36 cellular contexts compared by ENCODE assay signal in genomic region chr6:137058037-137058436, GRCh38. TPM values are rescaled to one million over a fixed set of nuclear protein-coding genes. Genes with fewer than 3 reads are reported as not detected.
"Had no signal": no experiment of that assay in that cellular context is flagged by ENCODE, and none has a peak within 500 bp of the region (broad histone marks: within the 10 kb centered on the region; RNA-seq: fewer than 3 reads in every experiment).

No MANE protein-coding gene starts in this region.

- DNase-seq: Karpas-422, Kasumi-1, MG63, MM.1S, MV-4-11, NCI-H1048, NCI-H1092, NCI-H1092 treated with DMSO at 0.1 percent for 48 hours, NCI-H1105, NCI-H1105 treated with DMSO at 0.1 percent for 48 hours, NCI-H1417, NCI-H1417 treated with DMSO at 0.1 percent for 48 hours, NCI-H1436, NCI-H1436 treated with DMSO at 0.1 percent for 48 hours, NCI-H146, NCI-H1694, NCI-H1694 treated with DMSO at 0.1 percent for 48 hours, NCI-H187, NCI-H187 treated with DMSO at 0.1 percent for 48 hours, NCI-H1930, NCI-H2029, NCI-H2029 treated with DMSO at 0.1 percent for 48 hours, NCI-H2081, NCI-H2081 treated with DMSO at 0.1 percent for 48 hours, NCI-H2107, NCI-H2171, NCI-H2171 treated with DMSO at 0.1 percent for 48 hours, NCI-H2227 treated with DMSO at 0.1 percent for 48 hours, NCI-H226, NCI-H345, NCI-H446, NCI-H446 treated with DMSO at 0.1 percent for 48 hours, NCI-H510A, NCI-H510A treated with DMSO at 0.1 percent for 48 hours, NCI-H524 had no signal

- H3K9me3 ChIP-seq: MG63 had no signal

- H3K27me3 ChIP-seq: MG63 had no signal

- H3K4me3 ChIP-seq: MG63 had no signal

- H3K36me3 ChIP-seq: MG63 had no signal

RNA-seq across cellular contexts. Expression of gene IL20RA, which starts 13.3 kb away (rescaled TPM):
- total RNA-seq: M059J had no signal
